8 cellular contexts compared by ENCODE assay signal in the genomic region with DNA sequence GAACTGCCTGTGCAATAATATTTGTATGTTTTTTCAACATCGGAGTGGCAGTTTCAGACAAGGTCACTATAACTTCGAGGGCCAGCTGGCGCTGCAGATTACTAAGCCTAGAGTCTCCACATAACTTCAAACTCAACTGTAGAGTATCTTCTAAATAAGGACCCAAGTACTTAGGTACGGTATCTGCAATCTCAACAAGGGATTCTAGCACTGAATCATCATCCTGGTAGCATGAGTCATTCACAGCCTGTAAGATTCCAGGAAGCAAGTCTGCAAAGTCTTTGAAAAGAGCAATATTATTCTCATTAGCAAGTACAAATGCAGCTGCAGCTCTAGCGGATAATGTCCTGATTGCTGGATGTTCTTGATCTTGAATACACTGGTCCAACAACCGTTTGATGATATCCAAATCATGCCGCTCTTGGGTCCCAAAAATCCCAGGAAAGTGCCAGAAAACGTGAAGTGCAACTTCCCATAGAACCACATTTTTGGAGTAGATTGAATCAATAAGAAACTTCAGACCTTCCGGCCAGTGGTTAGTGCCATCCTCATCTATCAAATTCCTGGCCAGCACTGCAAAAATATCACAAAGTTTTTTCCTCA. TPM values are rescaled to one million over a fixed set of nuclear protein-coding genes. Genes with fewer than 3 reads are reported as not detected.
DNase-seq lines count a peak whose midpoint lies in the region; ATAC-seq and TF ChIP-seq lines count a peak whose summit lies in the region.

No MANE protein-coding gene starts in this region.

- peaks cover 9% of the 10 kb centered on the region for H3F3A ChIP-seq in SU-DHL-6 (ENCODE audit: insufficient read depth)

- peak overlapping the region; percentile 29 for H3K27ac ChIP-seq in SU-DHL-6 (ENCODE audit: low read depth, low read length)

- H3K9ac ChIP-seq in SU-DHL-6 (ENCODE audit: low read length): peak overlapping the region; percentile 65

- H3K9me3 Mint-ChIP-seq in nephron: no peaks in the 10 kb centered on the region

- peaks cover 37% of the 10 kb centered on the region for H3K36me3 Mint-ChIP-seq in nephron (ENCODE audit: low read depth)

- no peak for TF ChIP-seq CTCF in SU-DHL-6 (IDR thresholded peaks at IDR 0.05; ENCODE audit: insufficient read depth, low read length, poor library complexity, severe bottlenecking)
- TF ChIP-seq CTCF in epithelial cell of proximal tubule (conservative IDR thresholded peaks at IDR 0.05; ENCODE audit: low read depth, low read length): no peak
- no peak for TF ChIP-seq CTCF in nephron (IDR thresholded peaks at IDR 0.05; ENCODE audit: unreplicated experiment in 3 of 3)

- H2AFZ ChIP-seq in SU-DHL-6 (ENCODE audit: low read depth, low read length, severe bottlenecking): peak overlapping the region; percentile 61

- H3K36me3 ChIP-seq in SU-DHL-6 (ENCODE audit: low read length): peaks cover 17% of the 10 kb centered on the region

- H3K27me3 ChIP-seq in SU-DHL-6 (ENCODE audit: low read length): no peaks in the 10 kb centered on the region

- H3K4me3 Mint-ChIP-seq in nephron: peak overlapping the region; percentile 98 to 99 (median 99)

- H4K20me1 ChIP-seq in SU-DHL-6 (ENCODE audit: low read depth, low read length): no peaks in the 10 kb centered on the region

- DNase-seq in SIG-M5 treated with dmso at 0.1 percent for 504 hours (lab: John Stamatoyannopoulos, UW; ENCODE audit: unreplicated experiment) (peak; percentile 27), SIG-M5 (lab: John Stamatoyannopoulos, UW) (no peak), epithelial cell of proximal tubule (ENCODE audit: low read depth) (no peak), cerebellum (ENCODE audit: low spot score) (no peak), NCI-H1105 (lab: John Stamatoyannopoulos, UW) (no peak)

- H3K4me2 ChIP-seq in SU-DHL-6 (ENCODE audit: low read depth, low read length, poor library complexity, severe bottlenecking): peak overlapping the region; percentile 64

- no peak for ATAC-seq in GM21515 (IDR thresholded peaks at IDR 0.05; ENCODE audit: unreplicated experiment)

- H3K4me1 Mint-ChIP-seq in nephron: peaks cover 38% of the 10 kb centered on the region

- H3K4me3 ChIP-seq in SU-DHL-6 (ENCODE audit: insufficient read depth, low read length, poor library complexity, severe bottlenecking): peak overlapping the region; percentile 64
- peak overlapping the region; percentile 76 for H3K4me3 ChIP-seq in epithelial cell of proximal tubule (ENCODE audit: low read depth, low read length)

- peaks cover 48% of the 10 kb centered on the region for H3K79me2 ChIP-seq in SU-DHL-6 (ENCODE audit: insufficient read depth, low read length)

- H3K9me3 ChIP-seq in SU-DHL-6 (ENCODE audit: insufficient read depth, low read length): peaks cover 18% of the 10 kb centered on the region; the same call in 1 of the 2 replicates

- H3K27me3 Mint-ChIP-seq in nephron (ENCODE audit: low read depth): no peaks in the 10 kb centered on the region

- no peaks in the 10 kb centered on the region for H3K9me2 ChIP-seq in SU-DHL-6 (replicated peaks; ENCODE audit: insufficient read depth, low read length)

- H3K27ac Mint-ChIP-seq in nephron: peak overlapping the region; percentile 86 to 98 (median 95)

RNA-seq across cellular contexts. Expression of a gene that starts 0.7 kb away (rescaled TPM):
- total RNA-seq in epithelial cell of proximal tubule: 17.1 and 21.8 TPM in 2 replicates
- total RNA-seq in cerebellum: 52.1 TPM
